Comparison of ENCODE assay signal across 23 cellular contexts in genomic region chr4:139247656-139248238, GRCh38. TPM values are rescaled to one million over a fixed set of nuclear protein-coding genes. Genes with fewer than 3 reads are reported as not detected.
A peak's percentile ranks its signal among the peaks of the same experiment; 100 is the strongest.
DNase-seq lines count a peak whose midpoint lies in the region; ATAC-seq, FAIRE-seq and TF ChIP-seq lines count a peak whose summit lies in the region.
"Had no signal": no experiment of that assay in that cellular context is flagged by ENCODE, and none has a peak within 500 bp of the region (broad histone marks: within the 10 kb centered on the region; RNA-seq: fewer than 3 reads in every experiment).

No MANE protein-coding gene starts in this region.

- H4K20me1 ChIP-seq in GM23338 (replicated peaks; ENCODE audit: insufficient read depth), result no peaks in the 10 kb centered on the region

- H3K27ac Mint-ChIP-seq in GM23338, result no peak overlapping the region
- H3K27ac Mint-ChIP-seq: B cell, H9, T-cell had no signal

- H3K4me2 ChIP-seq in GM23338 (no peak overlapping the region), parathyroid adenoma (ENCODE audit: low read length) (no peak overlapping the region)

- TF ChIP-seq CTCF in GM23338 (conservative IDR thresholded peaks at IDR 0.05; ENCODE audit: low read depth in 2 of 2) (no peak), astrocyte of the spinal cord (IDR thresholded peaks at IDR 0.05; ENCODE audit: low read depth, low read length) (no peak), parathyroid adenoma (IDR thresholded peaks at IDR 0.05) (no peak)

- H3F3A ChIP-seq in GM23338 (replicated peaks; ENCODE audit: low read depth), result no peaks in the 10 kb centered on the region

- H3K27ac ChIP-seq in GM23338 (ENCODE audit: low read depth) (no peak overlapping the region), parathyroid adenoma (no peak overlapping the region)

- H3K36me3 Mint-ChIP-seq in GM23338 (ENCODE audit: low read depth), result no peaks in the 10 kb centered on the region
- H3K36me3 Mint-ChIP-seq: T-cell had no signal

- no peaks in the 10 kb centered on the region for H3K27me3 ChIP-seq in GM23338 (ENCODE audit: insufficient read depth)
- H3K27me3 ChIP-seq in parathyroid adenoma (ENCODE audit: control insufficient read depth, insufficient read depth, low read length), result no peaks in the 10 kb centered on the region

- ATAC-seq in GM23338, result no peak
- ATAC-seq in HG03520 (IDR thresholded peaks at IDR 0.05; ENCODE audit: unreplicated experiment), result no peak
- no peak for ATAC-seq in HG02763 (IDR thresholded peaks at IDR 0.05; ENCODE audit: unreplicated experiment)
- no peak for ATAC-seq in HG02840 (IDR thresholded peaks at IDR 0.05; ENCODE audit: low FRiP score, unreplicated experiment)
- ATAC-seq: Right ventricle myocardium inferior, T-cell had no signal

- H3K9me3 ChIP-seq in parathyroid adenoma (ENCODE audit: control insufficient read depth, low read length), result no peaks in the 10 kb centered on the region

- no peak overlapping the region for H3K9ac ChIP-seq in parathyroid adenoma

- peaks cover under 1% of the 10 kb centered on the region; the same call in 1 of the 3 replicates for H3K4me1 Mint-ChIP-seq in GM23338
- H3K4me1 Mint-ChIP-seq: T-cell had no signal

- H3K4me3 Mint-ChIP-seq in GM23338, result no peak overlapping the region
- H3K4me3 Mint-ChIP-seq: B cell, H9, T-cell had no signal

- H2AFZ ChIP-seq in GM23338 (peak overlapping the region; percentile 30; the same call in 1 of the 2 replicates), parathyroid adenoma (peak overlapping the region; percentile 3)

- no peak for FAIRE-seq in HTR-8/SVneo (lab: Jason Lieb, UNC)
- FAIRE-seq: RCC 7860 had no signal

- H3K9me3 Mint-ChIP-seq in GM23338, result no peaks in the 10 kb centered on the region
- H3K9me3 Mint-ChIP-seq: H9, T-cell had no signal

- H3K4me1 ChIP-seq in GM23338 (ENCODE audit: insufficient read depth) (0 out of 2 replicates have a peak, but pooled peaks cover 6% of the 10 kb centered on the region), parathyroid adenoma (no peaks in the 10 kb centered on the region)

- in situ Hi-C loops in astrocyte of the spinal cord (cut with HindIII; ENCODE audit: low sequenced_read_pairs), result no loop called here

- H3K27me3 Mint-ChIP-seq in GM23338 (ENCODE audit: insufficient read depth, low read depth, poor library complexity), result peaks cover 1% of the 10 kb centered on the region
- H3K27me3 Mint-ChIP-seq: B cell, T-cell had no signal

- H3K79me2 ChIP-seq in GM23338 (replicated peaks; ENCODE audit: insufficient read depth) (no peaks in the 10 kb centered on the region), parathyroid adenoma (no peaks in the 10 kb centered on the region)

- DNase-seq in GM23338 (ENCODE audit: low spot score) (no peak), M059J (ENCODE audit: low read depth) (peak; percentile 19), astrocyte of the spinal cord (ENCODE audit: low read depth, low spot score) (peak; percentile 19), HTR-8/SVneo (ENCODE audit: insufficient read length, low spot score) (no peak)
- DNase-seq: GF-D8; H9; KBM-7; NCI-H1048; NCI-H1436 treated with DMSO at 0.1 percent for 48 hours; NCI-H2029; NCI-H2171 treated with DMSO at 0.1 percent for 48 hours; NCI-H446; NK-92 treated with Interleukin-12 subunit alpha and Interleukin-12 subunit beta, amount 100 ng/mL, for 24 hours; T-cell had no signal

- no peaks in the 10 kb centered on the region for H3K9me2 ChIP-seq in GM23338 (ENCODE audit: insufficient read depth)

- H3K36me3 ChIP-seq in GM23338 (ENCODE audit: insufficient read depth) (no peaks in the 10 kb centered on the region), parathyroid adenoma (ENCODE audit: control insufficient read depth, insufficient read depth, low read length) (no peaks in the 10 kb centered on the region)

- H3K4me3 ChIP-seq in GM23338, result no peak overlapping the region
- no peak overlapping the region for H3K4me3 ChIP-seq in astrocyte of the spinal cord (ENCODE audit: low read depth, low read length)
- H3K4me3 ChIP-seq in parathyroid adenoma (ENCODE audit: low read depth, low read length), result no peak overlapping the region

TF ChIP-seq in GM23338, 12 proteins besides CTCF, POLR2A, EP300 and RAD21 (continues in another document):
- TF ChIP-seq JUNB (IDR thresholded peaks at IDR 0.05; ENCODE audit: unreplicated experiment) (no peak), POLR2AphosphoS5 (IDR thresholded peaks at IDR 0.05; ENCODE audit: low read depth) (no peak), EZH2phosphoT487 (IDR thresholded peaks at IDR 0.05; ENCODE audit: unreplicated experiment) (no peak), REST (IDR thresholded peaks at IDR 0.05; ENCODE audit: unreplicated experiment) (no peak), NANOG (IDR thresholded peaks at IDR 0.05; ENCODE audit: borderline replicate concordance) (no peak), ZNF331 (CRISPR knock-in tag; IDR thresholded peaks at IDR 0.05; ENCODE audit: low read depth) (no peak), STAT1 (IDR thresholded peaks at IDR 0.05; ENCODE audit: unreplicated experiment) (no peak), ZNF114 (CRISPR knock-in tag; IDR thresholded peaks at IDR 0.05) (no peak), ETS1 (IDR thresholded peaks at IDR 0.05) (no peak)

RNA-seq across cellular contexts. Expression of gene MGARP, which starts 32.3 kb away (rescaled TPM):
- 2.4 and 2.8 TPM in 2 replicates for total RNA-seq in GM23338 (2014; rRNA removed; shearing (Covaris generic))
- 4.1 and 4.7 TPM in 2 replicates for polyA plus RNA-seq in GM23338 (2016; fragmentation: Nextera tagmentation; extraction: Ambion mirVana)
- total RNA-seq in M059J (2014; rRNA removed; shearing (Covaris generic)), result 3.9 and 4.7 TPM in 2 replicates
- total RNA-seq: B cell, MCF 10A, SK-MEL-5 had no signal

RNA-seq across cellular contexts. Expression of gene NAA15, which starts 53.6 kb away (rescaled TPM):
- 95.0 and 101 TPM in 2 replicates for total RNA-seq in GM23338 (2014; rRNA removed; shearing (Covaris generic))
- 48.2 and 80.1 TPM in 2 replicates for polyA plus RNA-seq in GM23338 (2016; fragmentation: Nextera tagmentation; extraction: Ambion mirVana)
- total RNA-seq in M059J (2014; rRNA removed; shearing (Covaris generic)), result 20.1 and 30.1 TPM in 2 replicates

RNA-seq across cellular contexts. Expression of gene NDUFC1, which starts 54.5 kb away (rescaled TPM):
- 31.8 and 44.4 TPM in 2 replicates for total RNA-seq in GM23338 (2014; rRNA removed; shearing (Covaris generic))
- 367 and 418 TPM in 2 replicates for polyA plus RNA-seq in GM23338 (2016; fragmentation: Nextera tagmentation; extraction: Ambion mirVana)
- total RNA-seq in M059J (2014; rRNA removed; shearing (Covaris generic)), result 92.3 and 119 TPM in 2 replicates

Comparison
In these comparisons a context has a peak if more than half of its experiments do, and no peak if none do; other contexts are left out.
1. DNase-seq: peak in M059J (single experiment) and astrocyte of the spinal cord (single experiment); none in GM23338 (single experiment) and HTR-8/SVneo (single experiment).